In genomic region chr7:101066141-101066857, GRCh38 we compare ENCODE assay signal across 15 cellular contexts. TPM values are rescaled to one million over a fixed set of nuclear protein-coding genes. Genes with fewer than 3 reads are reported as not detected.
DNase-seq lines count a peak whose midpoint lies in the region; ATAC-seq and TF ChIP-seq lines count a peak whose summit lies in the region.
"Had no signal": no experiment of that assay in that cellular context is flagged by ENCODE, and none has a peak within 500 bp of the region (broad histone marks: within the 10 kb centered on the region; RNA-seq: fewer than 3 reads in every experiment).

No MANE protein-coding gene starts in this region.

- TF ChIP-seq RAD21 in SK-N-SH (IDR thresholded peaks at IDR 0.05; ENCODE audit: low read length) = no peak

- TF ChIP-seq EP300 in SK-N-SH (IDR thresholded peaks at IDR 0.05; ENCODE audit: borderline replicate concordance in 1 of 2, low read depth in 1 of 2, low read length in 1 of 2) = no peak

- H3K9ac ChIP-seq in SK-N-SH = no peak overlapping the region
- H3K9ac ChIP-seq: KMS-11 had no signal

- no peak overlapping the region for H3K4me2 ChIP-seq in SK-N-SH
- H3K4me2 ChIP-seq: KMS-11, PC-9 had no signal

- no peaks in the 10 kb centered on the region for H4K20me1 ChIP-seq in SK-N-SH (ENCODE audit: insufficient read depth)

- no peaks in the 10 kb centered on the region for H3F3A ChIP-seq in SK-N-SH (replicated peaks; ENCODE audit: insufficient read depth)

- no peaks in the 10 kb centered on the region for H3K79me2 ChIP-seq in SK-N-SH (ENCODE audit: insufficient read depth)

- no peak overlapping the region for H3K4me3 ChIP-seq in SK-N-SH (ENCODE audit: low read depth in 2 of 2, low read length in 1 of 2)
- H3K4me3 ChIP-seq: PC-9, right lobe of liver had no signal

- WGBS in SK-N-SH (ENCODE audit: low lambda C conversion rate) = 23% methylated on average over 16 of the region's 16 CpGs

- CTCF ChIA-PET in SK-N-SH (lab: Yijun Ruan, JAX) = interaction anchor here (1.0 to 2.8 kb wide), 8 partner anchors 11 to 178 kb away, joined by 3 to 25 read pairs (median 7); partner anchors contain the start of gene ACHE

- H3K36me3 ChIP-seq in SK-N-SH (replicated peaks in 1 of 2; ENCODE audit: control insufficient read depth in 1 of 2, insufficient read depth in 2 of 2, low read length in 1 of 2) = no peaks in the 10 kb centered on the region
- H3K36me3 ChIP-seq: right lobe of liver had no signal

- DNase-seq in NCI-H187 (lab: John Stamatoyannopoulos, UW) (peak; percentile 46 to 48), NCI-H187 treated with DMSO at 0.1 percent for 48 hours (lab: John Stamatoyannopoulos, UW) (no peak), astrocyte of the hippocampus (ENCODE audit: low read depth, low spot score) (peak; percentile 16), iPS-NIHi7 (ENCODE audit: extremely low spot score) (peak; percentile 16), stromal cell of bone marrow (ENCODE audit: low read depth) (peak; percentile 10), NCI-H446 (lab: John Stamatoyannopoulos, UW) (no peak), SK-N-SH (no peak)
- DNase-seq: activated CD4-positive, alpha-beta T cell treated with anti-CD3 and anti-CD28 coated beads, Interleukin-2, amount 50 U/mL, for 1 hour; central memory CD4-positive, alpha-beta T cell; PC-9; right lobe of liver had no signal

- no peak for TF ChIP-seq CTCF in SK-N-SH (IDR thresholded peaks at IDR 0.05)

- H2AFZ ChIP-seq in SK-N-SH (ENCODE audit: low read depth) = no peak overlapping the region
- H2AFZ ChIP-seq: PC-9 had no signal

- no peak overlapping the region for H3K27ac ChIP-seq in SK-N-SH (ENCODE audit: low read depth in 2 of 2, low read length in 1 of 2)
- H3K27ac ChIP-seq: 22Rv1, KMS-11, PC-9, right lobe of liver had no signal

- no peak for ATAC-seq in HG03108 (IDR thresholded peaks at IDR 0.05; ENCODE audit: unreplicated experiment)
- ATAC-seq: activated T-helper 17 cell treated with anti-CD3 and anti-CD28 coated beads, Interleukin-2, amount 50 U/mL, for 72 hours; right lobe of liver had no signal

- POLR2A ChIA-PET in SK-N-SH (lab: Yijun Ruan, JAX) = no interaction called here

- H3K27me3 ChIP-seq in SK-N-SH (ENCODE audit: insufficient read depth) = peaks cover 66% of the 10 kb centered on the region
- H3K27me3 ChIP-seq: right lobe of liver had no signal

- no peaks in the 10 kb centered on the region for H3K9me2 ChIP-seq in SK-N-SH

- H3K4me1 ChIP-seq in SK-N-SH (ENCODE audit: control insufficient read depth in 1 of 2, insufficient read depth in 2 of 2, low read depth in 1 of 2, low read length in 1 of 2) = no peaks in the 10 kb centered on the region
- H3K4me1 ChIP-seq: right lobe of liver had no signal

- H3K9me3 ChIP-seq in SK-N-SH = no peaks in the 10 kb centered on the region
- H3K9me3 ChIP-seq: right lobe of liver had no signal

TF ChIP-seq in SK-N-SH, 30 proteins besides CTCF, POLR2A, EP300 and RAD21:
- TF ChIP-seq GATA2 (CRISPR knock-in tag; IDR thresholded peaks at IDR 0.05) = no peak
- no peak for TF ChIP-seq FOXJ3 (CRISPR knock-in tag; IDR thresholded peaks at IDR 0.05)
- TF ChIP-seq JUND (IDR thresholded peaks at IDR 0.05) = no peak
- no peak for TF ChIP-seq RFX5 (IDR thresholded peaks at IDR 0.05; ENCODE audit: low read length)
- no peak for TF ChIP-seq YY1 (IDR thresholded peaks at IDR 0.05; ENCODE audit: low read depth)
- no peak for TF ChIP-seq NFIC (IDR thresholded peaks at IDR 0.05; ENCODE audit: borderline replicate concordance)
- no peak for TF ChIP-seq NRF1 (IDR thresholded peaks at IDR 0.05; ENCODE audit: low read depth, low read length)
- TF ChIP-seq FOXM1 (IDR thresholded peaks at IDR 0.05; ENCODE audit: low read depth) = no peak
- no peak for TF ChIP-seq TEAD4 (IDR thresholded peaks at IDR 0.05; ENCODE audit: borderline replicate concordance, insufficient read depth)
- TF ChIP-seq, protein P1, sequence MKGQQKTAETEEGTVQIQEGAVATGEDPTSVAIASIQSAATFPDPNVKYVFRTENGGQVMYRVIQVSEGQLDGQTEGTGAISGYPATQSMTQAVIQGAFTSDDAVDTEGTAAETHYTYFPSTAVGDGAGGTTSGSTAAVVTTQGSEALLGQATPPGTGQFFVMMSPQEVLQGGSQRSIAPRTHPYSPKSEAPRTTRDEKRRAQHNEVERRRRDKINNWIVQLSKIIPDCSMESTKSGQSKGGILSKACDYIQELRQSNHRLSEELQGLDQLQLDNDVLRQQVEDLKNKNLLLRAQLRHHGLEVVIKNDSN (IDR thresholded peaks at IDR 0.05; ENCODE audit: borderline replicate concordance, low read depth) = no peak
- no peak for TF ChIP-seq REST (IDR thresholded peaks at IDR 0.05; ENCODE audit: low read depth, low read length)
- TF ChIP-seq CHD2 (IDR thresholded peaks at IDR 0.05; ENCODE audit: low read length, partially characterized antibody) = no peak
- no peak for TF ChIP-seq TAF1 (IDR thresholded peaks at IDR 0.05; ENCODE audit: borderline replicate concordance, low read depth, low read length)
- no peak for TF ChIP-seq MAX (IDR thresholded peaks at IDR 0.05; ENCODE audit: low read depth)
- TF ChIP-seq MXI1 (IDR thresholded peaks at IDR 0.05; ENCODE audit: low read depth, low read length) = no peak
- no peak for TF ChIP-seq SMC3 (IDR thresholded peaks at IDR 0.05; ENCODE audit: low read depth, low read length)
- no peak for TF ChIP-seq USF2 (IDR thresholded peaks at IDR 0.05; ENCODE audit: borderline replicate concordance, low read depth, low read length)
- TF ChIP-seq POLR2AphosphoS5 (IDR thresholded peaks at IDR 0.05; ENCODE audit: low read depth, low read length) = no peak
- TF ChIP-seq TCF12 (IDR thresholded peaks at IDR 0.05) = no peak
- no peak for TF ChIP-seq RCOR1 (IDR thresholded peaks at IDR 0.05; ENCODE audit: low read length)

RNA-seq across cellular contexts. Expression of gene TRIM56, which starts 19.0 kb away (rescaled TPM):
- polyA plus RNA-seq in SK-N-SH (2012; rRNA removed) = 2.5 and 2.9 TPM in 2 replicates
- polyA plus RNA-seq in SK-N-SH (2012; cell fraction: cytosol; rRNA removed) = 2.4 TPM in 2 replicates
- polyA plus RNA-seq in SK-N-SH (2012; cell fraction: nucleus; rRNA removed) = 7.4 and 7.8 TPM in 2 replicates

RNA-seq across cellular contexts. Expression of gene MUC17, which starts 46.4 kb away (rescaled TPM):
- polyA plus RNA-seq in SK-N-SH (2012; rRNA removed) = not detected in 2 replicates
- polyA plus RNA-seq in SK-N-SH (2012; cell fraction: cytosol; rRNA removed) = not detected in 2 replicates
- polyA plus RNA-seq in SK-N-SH (2012; cell fraction: nucleus; rRNA removed) = not detected in 2 replicates

Comparison
In these comparisons a context has a peak if more than half of its experiments do, and no peak if none do; other contexts are left out.
1. DNase-seq: peak in NCI-H187 (2 of 2), astrocyte of the hippocampus (single experiment), iPS-NIHi7 (single experiment) and stromal cell of bone marrow (single experiment); none in NCI-H187 treated with DMSO at 0.1 percent for 48 hours (single experiment), NCI-H446 (0 of 2) and SK-N-SH (single experiment).